In genomic region chr14:58281969-58282368, GRCh38 we compare ENCODE assay signal across 10 cellular contexts. TPM values are rescaled to one million over a fixed set of nuclear protein-coding genes. Genes with fewer than 3 reads are reported as not detected.
A peak's percentile ranks its signal among the peaks of the same experiment; 100 is the strongest.
DNase-seq lines count a peak whose midpoint lies in the region; ATAC-seq and TF ChIP-seq lines count a peak whose summit lies in the region.
"Had no signal": no experiment of that assay in that cellular context is flagged by ENCODE, and none has a peak within 500 bp of the region (broad histone marks: within the 10 kb centered on the region; RNA-seq: fewer than 3 reads in every experiment).

No MANE protein-coding gene starts in this region.

- H3K4me1 ChIP-seq in osteoblast (ENCODE audit: insufficient read depth, low read length) = peaks cover 22% of the 10 kb centered on the region

- H3K4me3 Mint-ChIP-seq in T-helper 17 cell = no peak overlapping the region

- peaks cover 22% of the 10 kb centered on the region for H4K20me1 ChIP-seq in osteoblast (ENCODE audit: insufficient read depth, low read length)

- H3K4me3 ChIP-seq in AG04450 (ENCODE audit: low read depth, low read length) (no peak overlapping the region), epithelial cell of proximal tubule (ENCODE audit: low read depth, low read length) (peak overlapping the region; percentile 24), osteoblast (ENCODE audit: insufficient read depth, low read length) (no peak overlapping the region)

- POLR2A ChIA-PET in AG04450 (lab: Yijun Ruan, JAX) = interaction anchor here (1.5 kb wide), 1 partner anchor 16 kb away, joined by 6 read pairs; the partner anchor contains the start of gene ARID4A

- peaks cover 46% of the 10 kb centered on the region for H3K4me1 Mint-ChIP-seq in T-helper 17 cell

- H3K9me3 ChIP-seq in AG04450 (ENCODE audit: control insufficient read depth, insufficient read depth, low read length) (no peaks in the 10 kb centered on the region), T-helper 17 cell (ENCODE audit: control insufficient read depth, low read length, poor library complexity, severe bottlenecking) (no peaks in the 10 kb centered on the region), osteoblast (ENCODE audit: low read depth, low read length) (no peaks in the 10 kb centered on the region)

- H3K27me3 ChIP-seq in AG04450 (ENCODE audit: control insufficient read depth, insufficient read depth, low read length) = no peaks in the 10 kb centered on the region
- no peaks in the 10 kb centered on the region for H3K27me3 ChIP-seq in osteoblast (ENCODE audit: insufficient read depth, low read length)

- TF ChIP-seq CTCF in AG04450 (IDR thresholded peaks at IDR 0.05; ENCODE audit: low read depth, low read length) (no peak), epithelial cell of proximal tubule (conservative IDR thresholded peaks at IDR 0.05; ENCODE audit: low read depth, low read length) (no peak), osteoblast (IDR thresholded peaks at IDR 0.05; ENCODE audit: extremely low read depth, low read depth, low read length) (no peak)

- no peaks in the 10 kb centered on the region for H3K27me3 Mint-ChIP-seq in T-helper 17 cell

- ATAC-seq in T-helper 17 cell (no peak), HG02840 (IDR thresholded peaks at IDR 0.05; ENCODE audit: low FRiP score, unreplicated experiment) (no peak), HG03039 (IDR thresholded peaks at IDR 0.05; ENCODE audit: unreplicated experiment) (no peak)

- DNase-seq in AG04450 (ENCODE audit: low read depth, low spot score) = no peak
- no peak for DNase-seq in T-helper 17 cell
- DNase-seq in epithelial cell of proximal tubule (ENCODE audit: low read depth) = peak; percentile 91
- peak; percentile 10 for DNase-seq in osteoblast (ENCODE audit: insufficient read length, low spot score, missing footprints)
- DNase-seq in posterior cingulate gyrus = no peak
- no peak for DNase-seq in hypothalamus (lab: John Stamatoyannopoulos, UW)
- DNase-seq: DND-41, mesendoderm had no signal

- H2AFZ ChIP-seq in osteoblast (ENCODE audit: low read length) = no peak overlapping the region

- H3K27ac ChIP-seq in AG04450 (ENCODE audit: low read depth, low read length) (peak overlapping the region; percentile 32), osteoblast (ENCODE audit: low read depth, low read length) (peak overlapping the region; percentile 84)

- H3K79me2 ChIP-seq in osteoblast (ENCODE audit: insufficient read depth, low read length) = peaks cover 89% of the 10 kb centered on the region

- CTCF ChIA-PET in AG04450 (lab: Charles Lee) = interaction anchor here (0.6 to 0.7 kb wide), 3 partner anchors 95 to 914 kb away, joined by 4 to 6 read pairs (median 4); no protein-coding TSS in a partner anchor

- H3K36me3 Mint-ChIP-seq in T-helper 17 cell (ENCODE audit: low read depth) = peaks cover 12% of the 10 kb centered on the region

- intact Hi-C loops in posterior cingulate gyrus (cut with DNase I) = no loop called here

- H3K27ac Mint-ChIP-seq in T-helper 17 cell = peak overlapping the region; percentile 92

- peak overlapping the region; percentile 49 for H3K4me2 ChIP-seq in osteoblast (ENCODE audit: insufficient read depth, low read length)

- peaks cover 59% of the 10 kb centered on the region for H3K36me3 ChIP-seq in osteoblast (ENCODE audit: insufficient read depth, low read length)

RNA-seq across cellular contexts. Expression of gene ARID4A, which starts 16.4 kb away (rescaled TPM):
- 7.4 and 12.4 TPM in 2 replicates for polyA plus RNA-seq in AG04450 (2011; rRNA removed)
- polyA minus RNA-seq in AG04450 (2011; rRNA and poly(A)+ RNA removed) = 14.8 and 22.4 TPM in 2 replicates
- total RNA-seq in T-helper 17 cell = 10 to 100 TPM; 87.1 to 90.2 TPM
- total RNA-seq in epithelial cell of proximal tubule = 2.7 and 8.6 TPM in 2 replicates
- 14.4 and 14.5 TPM in 2 replicates for total RNA-seq in osteoblast

RNA-seq across cellular contexts. Expression of gene PSMA3, which starts 37.3 kb away (rescaled TPM):
- polyA plus RNA-seq in AG04450 (2011; rRNA removed) = 266 and 318 TPM in 2 replicates
- polyA minus RNA-seq in AG04450 (2011; rRNA and poly(A)+ RNA removed) = 77.6 and 99.9 TPM in 2 replicates
- 100 to 1,000 TPM; 101 to 102 TPM for total RNA-seq in T-helper 17 cell
- 255 TPM in 2 replicates for total RNA-seq in epithelial cell of proximal tubule
- 76.7 and 83.1 TPM in 2 replicates for total RNA-seq in osteoblast

Comparison
In these comparisons a context has a peak if more than half of its experiments do, and no peak if none do; other contexts are left out.
1. DNase-seq: peak in epithelial cell of proximal tubule (single experiment) and osteoblast (single experiment); none in AG04450 (single experiment), T-helper 17 cell (0 of 3), posterior cingulate gyrus (0 of 10) and hypothalamus (0 of 51).